Comparison of ENCODE assay signal across 24 cellular contexts in the genomic region with DNA sequence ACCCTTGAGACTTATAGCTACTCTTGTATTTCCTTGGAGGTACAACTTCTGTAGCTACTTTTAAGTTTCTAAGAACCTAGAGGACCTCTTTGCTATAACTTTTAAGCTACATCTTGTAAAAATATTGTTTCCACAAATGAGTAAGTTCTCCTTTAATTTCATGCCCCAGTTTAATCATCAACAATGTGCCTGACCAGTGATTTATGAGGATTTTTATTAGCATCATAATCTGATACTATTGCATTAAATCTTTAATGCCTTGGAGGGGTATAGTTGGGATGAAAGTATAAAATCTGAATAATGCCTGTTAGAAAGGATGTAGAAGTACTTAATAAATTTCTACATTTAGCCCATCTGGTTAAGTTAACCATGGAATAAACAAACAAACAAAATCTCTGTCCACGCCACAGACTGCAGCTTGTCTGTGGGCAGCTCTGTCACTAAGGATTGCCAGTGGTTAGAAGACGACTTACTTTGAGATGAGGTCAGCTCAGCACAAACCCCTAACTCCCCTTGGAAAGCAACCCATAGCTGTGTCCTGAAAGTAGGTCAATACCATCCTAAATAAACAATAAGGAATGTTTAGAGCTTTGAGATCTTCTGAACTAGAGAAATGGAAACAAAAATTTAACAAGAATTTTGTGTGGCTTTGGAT. TPM values are rescaled to one million over a fixed set of nuclear protein-coding genes. Genes with fewer than 3 reads are reported as not detected.
DNase-seq lines count a peak whose midpoint lies in the region; ATAC-seq and TF ChIP-seq lines count a peak whose summit lies in the region.
"Had no signal": no experiment of that assay in that cellular context is flagged by ENCODE, and none has a peak within 500 bp of the region (broad histone marks: within the 10 kb centered on the region; RNA-seq: fewer than 3 reads in every experiment).

No MANE protein-coding gene starts in this region.

- H2AFZ ChIP-seq in PC-3 (ENCODE audit: low read length) (no peak overlapping the region), smooth muscle cell (ENCODE audit: low read depth) (no peak overlapping the region)
- H2AFZ ChIP-seq: hepatocyte had no signal

- 8% methylated on average over 2 of the region's 2 CpGs for WGBS in smooth muscle cell (ENCODE audit: low lambda C conversion rate)

- DNase-seq in EL (peak; percentile 20), PC-3 (peak; percentile 8), fibroblast of villous mesenchyme (ENCODE audit: low read depth) (peak; percentile 44), smooth muscle cell (lab: John Stamatoyannopoulos, UW; ENCODE audit: unreplicated experiment) (no peak), NCI-H2081 (lab: John Stamatoyannopoulos, UW) (no peak)
- DNase-seq: activated CD4-positive, CD25-positive, alpha-beta regulatory T cell; activated CD8-positive, alpha-beta T cell treated with anti-CD3 and anti-CD28 coated beads for 36 hours; activated gamma-delta T cell treated with Interleukin-2 at 50 U/mL for 16 hours; activated T-cell treated with anti-CD3 and anti-CD28 coated beads for 4 hours; DMS53; effector memory CD4-positive, alpha-beta T cell; NCI-H1092; NCI-H187; NCI-H2227 treated with DMSO at 0.1 percent for 48 hours; NCI-H774; sigmoid colon; T1000; thyroid gland had no signal

- H3K36me3 ChIP-seq in PC-3 (ENCODE audit: low read depth, low read length) (peaks cover 4% of the 10 kb centered on the region; the same call in 1 of the 2 replicates), smooth muscle cell (ENCODE audit: low read depth) (no peaks in the 10 kb centered on the region)
- H3K36me3 ChIP-seq: sigmoid colon, thyroid gland had no signal

- ATAC-seq in PC-3 (peak; percentile 59), GM21423 (IDR thresholded peaks at IDR 0.05; ENCODE audit: unreplicated experiment) (no peak), HG03565 (IDR thresholded peaks at IDR 0.05; ENCODE audit: unreplicated experiment) (no peak)
- ATAC-seq: activated CD8-positive, alpha-beta T cell treated with anti-CD3 and anti-CD28 coated beads for 36 hours; HCT116; HepG2 had no signal

- intact Hi-C loops in PC-3 (cut with micrococcal nuclease): loop anchor here (2.0 kb wide), 1 partner anchor 32 kb away; a partner anchor contains a TSS

- H3K4me3 ChIP-seq in PC-3 (ENCODE audit: low read length) (no peak overlapping the region), fibroblast of villous mesenchyme (ENCODE audit: low read depth, low read length) (no peak overlapping the region), smooth muscle cell (no peak overlapping the region)
- H3K4me3 ChIP-seq: hepatocyte, sigmoid colon, thyroid gland had no signal

- POLR2A ChIA-PET in PC-3 (lab: Charles Lee; ENCODE audit: unreplicated experiment): no interaction called here

- H3K4me2 ChIP-seq in PC-3 (ENCODE audit: low read length) (no peak overlapping the region), smooth muscle cell (peak overlapping the region; percentile 46)
- H3K4me2 ChIP-seq: hepatocyte had no signal

- H3K9ac ChIP-seq in PC-3 (ENCODE audit: low read length) (no peak overlapping the region), smooth muscle cell (ENCODE audit: low read depth) (no peak overlapping the region)

- no peaks in the 10 kb centered on the region for H3K9me2 ChIP-seq in PC-3 (replicated peaks; ENCODE audit: low read length)

- TF ChIP-seq CTCF in PC-3 (conservative IDR thresholded peaks at IDR 0.05; ENCODE audit: low read depth, low read length) (no peak), fibroblast of villous mesenchyme (IDR thresholded peaks at IDR 0.05; ENCODE audit: insufficient read depth, low read depth, low read length) (no peak), smooth muscle cell (IDR thresholded peaks at IDR 0.05; ENCODE audit: borderline replicate concordance, insufficient read depth, poor library complexity, severe bottlenecking) (no peak)

- CTCF ChIA-PET in PC-3 (lab: Charles Lee): interaction anchor here (0.7 kb wide), 1 partner anchor 43 kb away, joined by 3 read pairs; no protein-coding TSS in a partner anchor

- H3F3A ChIP-seq in PC-3 (ENCODE audit: low read length, unreplicated experiment) (no peaks in the 10 kb centered on the region), smooth muscle cell (ENCODE audit: low read depth) (no peaks in the 10 kb centered on the region)

- BruUV-seq in PC-3 (replicated peaks; lab: Mats Ljungman, UMichigan): no TSS peak

- H3K27ac ChIP-seq in PC-3 (ENCODE audit: low read length) (no peak overlapping the region), smooth muscle cell (ENCODE audit: low read depth) (peak overlapping the region; percentile 29)
- H3K27ac ChIP-seq: hepatocyte, HL-60, sigmoid colon, thyroid gland had no signal

- H4K20me1 ChIP-seq in PC-3 (ENCODE audit: low read length) (peaks cover 32% of the 10 kb centered on the region), smooth muscle cell (ENCODE audit: low read depth) (peaks cover 96% of the 10 kb centered on the region)

- H3K4me1 ChIP-seq in PC-3 (ENCODE audit: insufficient read depth, low read length): peaks cover 14% of the 10 kb centered on the region
- H3K4me1 ChIP-seq in smooth muscle cell (ENCODE audit: low read depth): peaks cover 14% of the 10 kb centered on the region

- H3K9me3 ChIP-seq in PC-3 (ENCODE audit: low read length) (no peaks in the 10 kb centered on the region), smooth muscle cell (replicated peaks; ENCODE audit: low read depth) (no peaks in the 10 kb centered on the region)
- H3K9me3 ChIP-seq: sigmoid colon, thyroid gland had no signal

- H3K79me2 ChIP-seq in PC-3 (ENCODE audit: low read length) (peaks cover 59% of the 10 kb centered on the region), smooth muscle cell (ENCODE audit: low read depth) (peaks cover 64% of the 10 kb centered on the region)

- H3K27me3 ChIP-seq in PC-3 (ENCODE audit: low read length) (no peaks in the 10 kb centered on the region), smooth muscle cell (ENCODE audit: low read depth) (no peaks in the 10 kb centered on the region)
- H3K27me3 ChIP-seq: hepatocyte, sigmoid colon, thyroid gland had no signal

RNA-seq across cellular contexts. Expression of a gene that starts 18.3 kb away (rescaled TPM):
- total RNA-seq in PC-3 (2014; rRNA removed) (13.6 and 13.8 TPM in 2 replicates), fibroblast of villous mesenchyme (12.9 and 27.6 TPM in 2 replicates), smooth muscle cell (24.5 and 31.3 TPM in 2 replicates)
- 19.0 and 19.2 TPM in 2 replicates for polyA plus RNA-seq in smooth muscle cell

RNA-seq across cellular contexts. Expression of a gene that starts 32.1 kb away (rescaled TPM):
- total RNA-seq in PC-3 (2014; rRNA removed) (96.8 and 121 TPM in 2 replicates), fibroblast of villous mesenchyme (18.0 and 26.3 TPM in 2 replicates), smooth muscle cell (20.3 and 21.0 TPM in 2 replicates)
- 14.5 and 22.9 TPM in 2 replicates for polyA plus RNA-seq in smooth muscle cell

Comparison
In these comparisons a context has a peak if more than half of its experiments do, and no peak if none do; other contexts are left out.
1. DNase-seq: peak in EL (single experiment), PC-3 (single experiment) and fibroblast of villous mesenchyme (single experiment); none in smooth muscle cell (single experiment) and NCI-H2081 (0 of 2).